4 cellular contexts compared by ENCODE assay signal in the genomic region with DNA sequence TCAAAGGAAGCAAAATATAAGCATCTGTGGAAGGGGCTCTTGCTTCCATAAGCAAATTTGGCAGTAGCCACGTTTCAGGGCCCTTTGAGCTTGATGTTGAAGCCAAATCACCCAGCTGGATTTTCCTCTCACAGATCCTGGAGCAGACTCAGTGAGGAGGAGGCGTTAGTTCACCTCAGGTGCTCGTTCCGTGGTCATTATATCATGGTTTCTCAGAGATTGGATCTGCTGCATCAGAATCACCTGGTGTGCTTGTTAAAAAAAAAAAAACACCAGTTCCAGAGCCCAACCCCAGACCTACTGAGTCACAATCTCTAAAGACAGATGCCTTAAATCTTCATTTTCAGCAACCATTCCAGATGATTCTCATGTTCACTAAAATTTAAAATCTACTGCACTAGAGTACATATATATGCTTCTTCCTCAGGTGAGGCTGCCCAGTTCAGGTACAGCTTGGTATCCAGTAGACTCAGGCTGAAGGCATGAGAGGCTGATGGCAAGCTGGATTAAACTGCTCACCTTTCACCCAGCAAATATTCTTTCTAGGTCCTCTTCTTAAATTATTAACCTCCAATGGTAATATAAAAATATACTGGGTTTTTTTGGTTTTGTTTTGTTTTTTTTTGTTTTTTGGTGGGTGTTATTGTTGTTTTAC.
"Had no signal": no experiment of that assay in that cellular context is flagged by ENCODE, and none has a peak within 500 bp of the region (broad histone marks: within the 10 kb centered on the region; RNA-seq: fewer than 3 reads in every experiment).

No MANE protein-coding gene starts in this region.

- H3K4me3 Mint-ChIP-seq: IgD-negative memory B cell had no signal

- H3K4me3 ChIP-seq: K562 had no signal

- H3K27ac Mint-ChIP-seq: IgD-negative memory B cell had no signal

- DNase-seq: IMR-90 had no signal

- H3K4me1 Mint-ChIP-seq: IgD-negative memory B cell had no signal

- H3K27ac ChIP-seq: HL-60 had no signal
